In genomic region chr10:76628801-76629200, GRCh38 we compare ENCODE assay signal across 20 cellular contexts.
A peak's percentile ranks its signal among the peaks of the same experiment; 100 is the strongest.
DNase-seq lines count a peak whose midpoint lies in the region; ATAC-seq, FAIRE-seq and TF ChIP-seq lines count a peak whose summit lies in the region.
"Had no signal": no experiment of that assay in that cellular context is flagged by ENCODE, and none has a peak within 500 bp of the region (broad histone marks: within the 10 kb centered on the region; RNA-seq: fewer than 3 reads in every experiment).

No MANE protein-coding gene starts in this region.

- H4K8ac ChIP-seq in H1 (ENCODE audit: extremely low read depth, insufficient read depth, low read length), result no peak overlapping the region

- H3K9me3 ChIP-seq in H1 (ENCODE audit: insufficient read depth in 2 of 2, low read depth in 1 of 2, low read length in 1 of 2) (no peaks in the 10 kb centered on the region), neural cell (ENCODE audit: low read length) (no peaks in the 10 kb centered on the region)
- H3K9me3 ChIP-seq: HAP-1 had no signal

- CTCF ChIA-PET in H1 (lab: Charles Lee; ENCODE audit: partially characterized antibody), result interaction anchor here (1.2 kb wide), 1 partner anchor 358 kb away, joined by 4 read pairs; no protein-coding TSS in a partner anchor

- H4K20me1 ChIP-seq in H1 (replicated peaks in 1 of 2; ENCODE audit: control insufficient read depth in 1 of 2, insufficient read depth in 2 of 2, low read length in 2 of 2) (no peaks in the 10 kb centered on the region), neural cell (ENCODE audit: insufficient read depth) (no peaks in the 10 kb centered on the region)

- no peak overlapping the region for H3K4me3 ChIP-seq in H1 (ENCODE audit: extremely low read depth in 1 of 4, insufficient read depth in 2 of 4, low read depth in 3 of 4, low read length in 4 of 4)
- no peak overlapping the region for H3K4me3 ChIP-seq in neural cell (ENCODE audit: low read length)
- H3K4me3 ChIP-seq: GM12878, HAP-1, K562 had no signal

- H3K9ac ChIP-seq in H1 (replicated peaks in 1 of 4; ENCODE audit: extremely low read depth in 1 of 4, low read depth in 3 of 4, low read length in 3 of 4), result no peak overlapping the region
- H3K9ac ChIP-seq in neural cell (ENCODE audit: low read length), result no peak overlapping the region

- H3K4ac ChIP-seq in H1 (replicated peaks; ENCODE audit: insufficient read length, low read depth, low read length), result no peak overlapping the region

- no peak overlapping the region for H2BK5ac ChIP-seq in H1 (ENCODE audit: low read depth, low read length)

- H4K91ac ChIP-seq in H1 (replicated peaks; ENCODE audit: insufficient read length, low read length), result no peak overlapping the region

- WGBS in H1 (ENCODE audit: extremely low coverage in 1 of 2, insufficient coverage in 1 of 2, insufficient read length in 1 of 2, insufficient replicate concordance in 2 of 2, low coverage in 1 of 2, low lambda C conversion rate in 2 of 2, missing lambda C conversion rate in 1 of 2), 2 experiments, result 100% methylated on average over 1 of the region's 1 CpG; no CpG with 5 or more reads in 1 of the 2 experiments

- no peaks in the 10 kb centered on the region for H3K79me1 ChIP-seq in H1 (ENCODE audit: low read depth, low read length)

- TF ChIP-seq POLR2A in H1 (IDR thresholded peaks at IDR 0.05; ENCODE audit: control extremely low read depth in 1 of 2, low read depth in 2 of 2, low read length in 2 of 2), result no peak

- POLR2A ChIA-PET in H1 (lab: Charles Lee; ENCODE audit: partially characterized antibody), result no interaction called here

- no peaks in the 10 kb centered on the region for H3K9me2 ChIP-seq in neural cell (ENCODE audit: insufficient read depth, low read length)

- H2BK20ac ChIP-seq in H1 (ENCODE audit: low read length), result no peak overlapping the region; the same call in 1 of the 2 replicates

- no peaks in the 10 kb centered on the region for H3K23me2 ChIP-seq in H1 (ENCODE audit: low read depth, low read length)

- no peak overlapping the region for H2BK12ac ChIP-seq in H1 (ENCODE audit: low read depth, low read length)

- H3K27me3 ChIP-seq in H1 (replicated peaks in 1 of 4; ENCODE audit: control insufficient read depth in 3 of 4, extremely low read depth in 1 of 4, insufficient read depth in 3 of 4, low read length in 3 of 4) (no peaks in the 10 kb centered on the region), neural cell (ENCODE audit: insufficient read depth, low read depth, low read length) (no peaks in the 10 kb centered on the region)

- H3K23ac ChIP-seq in H1 (ENCODE audit: insufficient read length), result no peak overlapping the region

- peaks cover 23% of the 10 kb centered on the region for H3F3A ChIP-seq in neural cell (ENCODE audit: insufficient read depth, low read length, poor library complexity, severe bottlenecking)

- no peak overlapping the region for H2BK120ac ChIP-seq in H1 (replicated peaks; ENCODE audit: low read depth, low read length)

- ATAC-seq in HG02852 (IDR thresholded peaks at IDR 0.05; ENCODE audit: unreplicated experiment), result no peak
- no peak for ATAC-seq in HG02870 (IDR thresholded peaks at IDR 0.05; ENCODE audit: unreplicated experiment)
- ATAC-seq: GM12878, K562 had no signal

- H2AFZ ChIP-seq in H1 (ENCODE audit: low read length) (0 out of 2 replicates have a peak overlapping the region, but pooled peaks have one; percentile 3), neural cell (ENCODE audit: low read depth, low read length) (no peak overlapping the region)

- H3K56ac ChIP-seq in H1 (replicated peaks; ENCODE audit: insufficient read length, low read depth, low read length), result no peak overlapping the region

- DNase-seq in NCI-H226 (peak; percentile 15), H1 (ENCODE audit: low read depth in 1 of 2, low spot score in 2 of 2) (no peak), AG20443 (ENCODE audit: low spot score) (no peak), NCI-H345 treated with DMSO at 0.1 percent for 48 hours (lab: John Stamatoyannopoulos, UW; ENCODE audit: unreplicated experiment) (no peak)
- DNase-seq: ACHN; AML-193; CD4-positive, alpha-beta T cell; DMS153; DMS79; IMR-90 had no signal

- H3K18ac ChIP-seq in H1 (ENCODE audit: extremely low read depth, low read length), result no peak overlapping the region

- TF ChIP-seq EP300 in H1 (IDR thresholded peaks at IDR 0.05; ENCODE audit: borderline replicate concordance in 1 of 2, low read depth in 2 of 2, low read length in 2 of 2) (no peak), neural cell (conservative IDR thresholded peaks at IDR 0.05; ENCODE audit: poor library complexity, severe bottlenecking) (no peak)

- no peak for TF ChIP-seq RAD21 in H1 (IDR thresholded peaks at IDR 0.05 in 1 of 2, conservative IDR thresholded peaks at IDR 0.05 in 1 of 2; ENCODE audit: low read depth in 2 of 2, low read length in 2 of 2)
- TF ChIP-seq RAD21 in neural cell (conservative IDR thresholded peaks at IDR 0.05), result no peak

- no peak overlapping the region for H2BK15ac ChIP-seq in H1 (ENCODE audit: low read length)

- H3K27ac ChIP-seq in H1 (ENCODE audit: low read depth, low read length) (no peak overlapping the region), neural cell (ENCODE audit: low read length) (peak overlapping the region; percentile 99)
- H3K27ac ChIP-seq: C4-2B had no signal

- no peak overlapping the region for H3K4me2 ChIP-seq in H1 (ENCODE audit: insufficient read depth in 1 of 2, low read depth in 2 of 2, low read length in 2 of 2)
- no peak overlapping the region for H3K4me2 ChIP-seq in neural cell (ENCODE audit: low read length)

- H2AK5ac ChIP-seq in H1 (ENCODE audit: low read depth, low read length), result no peak overlapping the region

- H3K79me2 ChIP-seq in H1 (ENCODE audit: control insufficient read depth in 1 of 2, insufficient read depth in 2 of 2, low read length in 2 of 2) (no peaks in the 10 kb centered on the region), neural cell (replicated peaks; ENCODE audit: insufficient read depth, low read length) (no peaks in the 10 kb centered on the region)

- FAIRE-seq in H1 (lab: Jason Lieb, UNC), result no peak
- FAIRE-seq: A204.1, GM12878, GM19239, HTR-8/SVneo, K562 had no signal

- no peak overlapping the region for H3K14ac ChIP-seq in H1 (ENCODE audit: insufficient read length)

- TF ChIP-seq CTCF in H1 (IDR thresholded peaks at IDR 0.05; ENCODE audit: control extremely low read depth in 1 of 3, insufficient read depth in 1 of 3, low read depth in 1 of 3, low read length in 3 of 3) (no peak), neural cell (IDR thresholded peaks at IDR 0.05; ENCODE audit: poor library complexity, severe bottlenecking) (no peak)

- H3K36me3 ChIP-seq in H1 (ENCODE audit: control insufficient read depth in 2 of 4, insufficient read depth in 4 of 4, low read length in 3 of 4) (no peaks in the 10 kb centered on the region), neural cell (ENCODE audit: insufficient read depth, low read length) (no peaks in the 10 kb centered on the region)
- H3K36me3 ChIP-seq: HAP-1 had no signal

- no peak overlapping the region for H4K5ac ChIP-seq in H1 (ENCODE audit: insufficient read length, low read depth, low read length)

- H3K4me1 ChIP-seq in H1 (replicated peaks in 1 of 4; ENCODE audit: control insufficient read depth in 3 of 4, insufficient read depth in 4 of 4, low read length in 3 of 4), result peaks cover 0 to 4% (median 1%) of the 10 kb centered on the region in 4 experiments; a peak in 1 of 7 replicates
- H3K4me1 ChIP-seq: HAP-1 had no signal

TF ChIP-seq in H1, 55 proteins besides CTCF, POLR2A, EP300 and RAD21 (continues in another document):
- TF ChIP-seq BACH1 (IDR thresholded peaks at IDR 0.05; ENCODE audit: low read length), result no peak
- TF ChIP-seq SP2 (IDR thresholded peaks at IDR 0.05; ENCODE audit: low read length), result no peak
- TF ChIP-seq NANOG (IDR thresholded peaks at IDR 0.05; ENCODE audit: insufficient read depth, low read depth, low read length, poor library complexity, severe bottlenecking), result no peak
- no peak for TF ChIP-seq POU5F1 (IDR thresholded peaks at IDR 0.05; ENCODE audit: low read depth, low read length)
- no peak for TF ChIP-seq BCL11A (IDR thresholded peaks at IDR 0.05; ENCODE audit: low read depth in 2 of 2, low read length in 2 of 2)
- no peak for TF ChIP-seq HDAC2 (IDR thresholded peaks at IDR 0.05; ENCODE audit: borderline replicate concordance in 1 of 2, low read depth in 2 of 2, low read length in 2 of 2)
- no peak for TF ChIP-seq EGR1 (IDR thresholded peaks at IDR 0.05; ENCODE audit: borderline replicate concordance, low read depth, low read length)
- no peak for TF ChIP-seq PHF8 (conservative IDR thresholded peaks at IDR 0.05; ENCODE audit: low read depth, low read length)
- no peak for TF ChIP-seq POLR2AphosphoS5 (IDR thresholded peaks at IDR 0.05; ENCODE audit: low read depth, low read length)
- TF ChIP-seq CBX5 (IDR thresholded peaks at IDR 0.05; ENCODE audit: low read depth, low read length), result no peak
- no peak for TF ChIP-seq FOSL1 (IDR thresholded peaks at IDR 0.05; ENCODE audit: insufficient read depth, low read depth, low read length)
- no peak for TF ChIP-seq CBX8 (IDR thresholded peaks at IDR 0.05; ENCODE audit: borderline replicate concordance, low read depth, low read length)
- TF ChIP-seq GABPA (IDR thresholded peaks at IDR 0.05; ENCODE audit: borderline replicate concordance, insufficient read depth, low read length), result no peak

TF ChIP-seq in neural cell, 6 proteins besides CTCF, POLR2A, EP300 and RAD21 (continues in another document):
- TF ChIP-seq, protein P1, sequence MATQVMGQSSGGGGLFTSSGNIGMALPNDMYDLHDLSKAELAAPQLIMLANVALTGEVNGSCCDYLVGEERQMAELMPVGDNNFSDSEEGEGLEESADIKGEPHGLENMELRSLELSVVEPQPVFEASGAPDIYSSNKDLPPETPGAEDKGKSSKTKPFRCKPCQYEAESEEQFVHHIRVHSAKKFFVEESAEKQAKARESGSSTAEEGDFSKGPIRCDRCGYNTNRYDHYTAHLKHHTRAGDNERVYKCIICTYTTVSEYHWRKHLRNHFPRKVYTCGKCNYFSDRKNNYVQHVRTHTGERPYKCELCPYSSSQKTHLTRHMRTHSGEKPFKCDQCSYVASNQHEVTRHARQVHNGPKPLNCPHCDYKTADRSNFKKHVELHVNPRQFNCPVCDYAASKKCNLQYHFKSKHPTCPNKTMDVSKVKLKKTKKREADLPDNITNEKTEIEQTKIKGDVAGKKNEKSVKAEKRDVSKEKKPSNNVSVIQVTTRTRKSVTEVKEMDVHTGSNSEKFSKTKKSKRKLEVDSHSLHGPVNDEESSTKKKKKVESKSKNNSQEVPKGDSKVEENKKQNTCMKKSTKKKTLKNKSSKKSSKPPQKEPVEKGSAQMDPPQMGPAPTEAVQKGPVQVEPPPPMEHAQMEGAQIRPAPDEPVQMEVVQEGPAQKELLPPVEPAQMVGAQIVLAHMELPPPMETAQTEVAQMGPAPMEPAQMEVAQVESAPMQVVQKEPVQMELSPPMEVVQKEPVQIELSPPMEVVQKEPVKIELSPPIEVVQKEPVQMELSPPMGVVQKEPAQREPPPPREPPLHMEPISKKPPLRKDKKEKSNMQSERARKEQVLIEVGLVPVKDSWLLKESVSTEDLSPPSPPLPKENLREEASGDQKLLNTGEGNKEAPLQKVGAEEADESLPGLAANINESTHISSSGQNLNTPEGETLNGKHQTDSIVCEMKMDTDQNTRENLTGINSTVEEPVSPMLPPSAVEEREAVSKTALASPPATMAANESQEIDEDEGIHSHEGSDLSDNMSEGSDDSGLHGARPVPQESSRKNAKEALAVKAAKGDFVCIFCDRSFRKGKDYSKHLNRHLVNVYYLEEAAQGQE (IDR thresholded peaks at IDR 0.05; ENCODE audit: borderline replicate concordance), result no peak
- no peak for TF ChIP-seq SMC3 (conservative IDR thresholded peaks at IDR 0.05; ENCODE audit: poor library complexity)
